In the genomic region with DNA sequence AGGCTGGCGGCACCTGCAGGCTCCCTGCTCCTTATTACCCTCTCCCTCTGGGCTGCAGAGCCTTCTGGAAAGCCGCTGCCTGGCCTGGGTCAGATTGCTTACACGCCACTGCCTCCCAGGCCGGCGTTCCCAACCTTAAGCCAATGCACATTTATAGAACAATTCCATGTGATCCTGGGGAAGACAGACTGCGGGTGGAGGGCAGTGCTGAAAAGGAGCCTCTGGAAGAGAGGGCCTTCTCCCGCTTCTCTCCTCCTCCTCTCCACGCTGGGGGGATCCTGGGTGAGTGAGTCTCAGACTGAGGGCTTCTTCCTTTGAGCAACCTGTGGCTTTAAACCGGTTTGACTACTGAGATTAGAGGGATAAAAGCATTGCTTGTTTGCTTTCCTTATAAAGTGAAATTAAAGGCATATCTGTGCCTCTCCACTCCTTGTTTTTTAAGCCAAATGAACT, we compare ENCODE assay signal across 1 cellular context.
TF ChIP-seq lines count a peak whose summit lies in the region.

No MANE protein-coding gene starts in this region.

TF ChIP-seq in H1, 55 proteins besides CTCF, POLR2A, EP300 and RAD21:
- TF ChIP-seq SAP30 (IDR thresholded peaks at IDR 0.05; ENCODE audit: insufficient read depth, insufficient replicate concordance, low read length) (no peak), NANOG (IDR thresholded peaks at IDR 0.05; ENCODE audit: insufficient read depth, low read depth, low read length, poor library complexity, severe bottlenecking) (no peak), TAF1 (IDR thresholded peaks at IDR 0.05; ENCODE audit: low read depth, low read length) (no peak), ASH2L (IDR thresholded peaks at IDR 0.05; ENCODE audit: low read length) (peak; percentile 54), CTBP2 (IDR thresholded peaks at IDR 0.05; ENCODE audit: borderline replicate concordance, insufficient read depth, insufficient read length, low read length) (no peak), JUND (IDR thresholded peaks at IDR 0.05; ENCODE audit: low read length) (no peak), GTF2F1 (IDR thresholded peaks at IDR 0.05; ENCODE audit: borderline replicate concordance, low read depth, low read length) (no peak), YY1 (IDR thresholded peaks at IDR 0.05; ENCODE audit: low read depth, low read length) (no peak)
TF ChIP-seq in H1: peak in this region for 1.
